ENCODE assay signal across 19 cellular contexts in the genomic region with DNA sequence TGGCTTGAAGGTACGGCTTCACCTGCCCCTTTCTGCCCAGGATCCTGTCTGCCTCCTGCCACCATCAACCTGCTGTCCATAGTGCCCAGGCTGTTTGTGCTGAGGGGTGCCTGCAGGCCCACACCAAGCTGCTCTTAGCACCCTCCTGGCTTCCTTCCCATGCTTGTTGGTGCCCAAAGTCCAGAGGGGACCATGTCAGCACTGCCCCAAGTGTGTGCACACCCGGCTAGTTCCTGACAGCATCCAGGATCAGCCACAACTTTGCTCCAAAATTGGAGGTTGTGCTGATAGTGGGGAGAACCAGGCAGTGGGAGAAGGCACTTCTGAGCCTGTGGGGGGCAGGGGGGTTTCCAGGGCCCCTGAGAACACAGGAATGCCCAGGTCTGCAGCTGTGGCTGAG. TPM values are rescaled to one million over a fixed set of nuclear protein-coding genes. Genes with fewer than 3 reads are reported as not detected.
DNase-seq lines count a peak whose midpoint lies in the region; ATAC-seq, FAIRE-seq and TF ChIP-seq lines count a peak whose summit lies in the region.
"Had no signal": no experiment of that assay in that cellular context is flagged by ENCODE, and none has a peak within 500 bp of the region (broad histone marks: within the 10 kb centered on the region; RNA-seq: fewer than 3 reads in every experiment).

No MANE protein-coding gene starts in this region.

- H2AK5ac ChIP-seq in trophoblast cell (ENCODE audit: low read length), result no peak overlapping the region

- no peak for TF ChIP-seq POLR2A in HepG2 (IDR thresholded peaks at IDR 0.05; ENCODE audit: insufficient read depth in 1 of 2, low read depth in 2 of 2, low read length in 2 of 2)

- H3K9me3 ChIP-seq in HepG2 (ENCODE audit: low read length) (peaks cover 5% of the 10 kb centered on the region; the same call in 1 of the 2 replicates), trophoblast cell (ENCODE audit: insufficient read depth, low read depth, low read length) (peaks cover 17% of the 10 kb centered on the region)
- H3K9me3 ChIP-seq: A549, BE2C had no signal

- H4K20me1 ChIP-seq in HepG2 (ENCODE audit: insufficient read depth, low read length), result no peaks in the 10 kb centered on the region
- H4K20me1 ChIP-seq: BLaER1 had no signal

- H3K27ac ChIP-seq in HepG2 (ENCODE audit: extremely low read length, insufficient read depth, low read length) (no peak overlapping the region), trophoblast cell (ENCODE audit: low read depth, low read length) (no peak overlapping the region)
- H3K27ac ChIP-seq: 22Rv1, A549, BLaER1 had no signal

- no peak overlapping the region for H3K23ac ChIP-seq in trophoblast cell (ENCODE audit: low read length)

- CTCF ChIA-PET in HepG2 (lab: Yijun Ruan, JAX; ENCODE audit: low intra/inter-chr PET ratio, low total read pairs), result no interaction called here

- no peak overlapping the region for H2BK12ac ChIP-seq in trophoblast cell (ENCODE audit: low read length)

- H3K36me3 ChIP-seq in HepG2 (replicated peaks in 1 of 2; ENCODE audit: control insufficient read depth in 1 of 2, insufficient read depth in 2 of 2, low read length in 2 of 2) (peaks cover 6 to 9% of the 10 kb centered on the region in 2 experiments; a peak in 4 of 5 replicates), trophoblast cell (ENCODE audit: control insufficient read depth in 1 of 2, insufficient read depth in 2 of 2, low read length in 2 of 2) (peaks cover 18 to 19% of the 10 kb centered on the region in 2 experiments)

- H4K91ac ChIP-seq in trophoblast cell (ENCODE audit: low read depth, low read length), result no peak overlapping the region

- TF ChIP-seq RAD21 in HepG2 (CRISPR knock-in tag; IDR thresholded peaks at IDR 0.05), result no peak

- H2BK120ac ChIP-seq in trophoblast cell (ENCODE audit: insufficient read depth, low read length, poor library complexity), result no peak overlapping the region

- no peak overlapping the region for H3K14ac ChIP-seq in trophoblast cell (ENCODE audit: low read length)

- H3K4me2 ChIP-seq in HepG2 (ENCODE audit: low read depth, low read length), result no peak overlapping the region
- no peak overlapping the region for H3K4me2 ChIP-seq in trophoblast cell (ENCODE audit: low read length)
- H3K4me2 ChIP-seq: A549, BLaER1 had no signal

- POLR2A ChIA-PET in HepG2 (lab: Yijun Ruan, JAX), result no interaction called here

- H3K79me2 ChIP-seq in HepG2 (ENCODE audit: insufficient read depth, low read length) (no peaks in the 10 kb centered on the region), trophoblast cell (ENCODE audit: control insufficient read depth, insufficient read depth, low read length, poor library complexity) (no peaks in the 10 kb centered on the region)

- H4K12ac ChIP-seq in trophoblast cell (ENCODE audit: low read depth, low read length), result no peak overlapping the region

- H4K8ac ChIP-seq in trophoblast cell (ENCODE audit: low read depth, low read length), result no peak overlapping the region

- no peak overlapping the region for H3K18ac ChIP-seq in trophoblast cell (ENCODE audit: low read length)

- H2AFZ ChIP-seq in HepG2 (ENCODE audit: low read length) (no peak overlapping the region), trophoblast cell (ENCODE audit: insufficient read depth, low read length, poor library complexity) (no peak overlapping the region)

- intact Hi-C loops in HepG2 (cut with micrococcal nuclease; ENCODE audit: unreplicated experiment), result no loop called here

- DNase-seq in HepG2 (ENCODE audit: low spot score) (no peak), omental fat pad (ENCODE audit: low spot score) (no peak), trophoblast cell (no peak), AG20443 (ENCODE audit: low spot score) (no peak), NCI-H2029 treated with DMSO at 0.1 percent for 48 hours (lab: John Stamatoyannopoulos, UW) (no peak)
- DNase-seq: BE2C; C1 segment of cervical spinal cord; CD4-positive, alpha-beta memory T cell; CD4-positive, CD25-positive, alpha-beta regulatory T cell; CD8-positive, alpha-beta memory T cell; COR-L47; DMS79 treated with DMSO at 0.1 percent for 48 hours; GF-D8 had no signal

- no peak for TF ChIP-seq EP300 in HepG2 (IDR thresholded peaks at IDR 0.05; ENCODE audit: low read depth in 2 of 2, low read length in 2 of 2)
- TF ChIP-seq EP300 in HepG2 (CRISPR knock-in tag; IDR thresholded peaks at IDR 0.05; ENCODE audit: borderline replicate concordance), result no peak

- in situ Hi-C loops in HepG2 (cut with HindIII; ENCODE audit: extremely low pct_ligation_motif_present, low pct_unique_long_range_greater_than_20kb), result no loop called here

- H3K4me1 ChIP-seq in HepG2 (ENCODE audit: insufficient read depth, low read length), result peaks cover 18% of the 10 kb centered on the region
- no peaks in the 10 kb centered on the region for H3K4me1 ChIP-seq in trophoblast cell (ENCODE audit: control insufficient read depth in 1 of 2, insufficient read depth in 2 of 2, low read length in 2 of 2)
- H3K4me1 ChIP-seq: A549, BLaER1 had no signal

- TF ChIP-seq CTCF in HepG2 (CRISPR knock-in tag; IDR thresholded peaks at IDR 0.05), result no peak
- TF ChIP-seq CTCF in omental fat pad (IDR thresholded peaks at IDR 0.05), result no peak

- H3K4ac ChIP-seq in trophoblast cell (ENCODE audit: low read depth, low read length), result no peak overlapping the region

- no peak overlapping the region for H2BK5ac ChIP-seq in trophoblast cell (ENCODE audit: low read depth, low read length, poor library complexity)

- no peak for FAIRE-seq in HepG2 (lab: Jason Lieb, UNC)
- FAIRE-seq: A549, GM12891, GM19239 had no signal

- WGBS in HepG2 (ENCODE audit: low lambda C conversion rate), result no CpG with 5 or more reads among the region's 2 CpGs
- WGBS in trophoblast cell (ENCODE audit: extremely low coverage, insufficient coverage, insufficient read length), result no CpG with 5 or more reads among the region's 2 CpGs

- H3K4me3 ChIP-seq in HepG2 (replicated peaks in 1 of 3; ENCODE audit: insufficient read depth in 1 of 3, low read depth in 2 of 3, low read length in 3 of 3), result no peak overlapping the region
- H3K4me3 ChIP-seq in trophoblast cell (ENCODE audit: low read depth, low read length), result peak overlapping the region; percentile 37
- H3K4me3 ChIP-seq: A549, BLaER1 had no signal

- no peaks in the 10 kb centered on the region for H3K79me1 ChIP-seq in trophoblast cell (ENCODE audit: low read length)

- ATAC-seq in HepG2, result peak; percentile 79
- peak; percentile 14 for ATAC-seq in omental fat pad (ENCODE audit: low FRiP score)
- no peak for ATAC-seq in GM21423 (IDR thresholded peaks at IDR 0.05; ENCODE audit: unreplicated experiment)
- ATAC-seq: A549 had no signal

- H3K9ac ChIP-seq in HepG2 (ENCODE audit: insufficient read depth, low read depth, low read length), result no peak overlapping the region
- no peak overlapping the region for H3K9ac ChIP-seq in trophoblast cell (ENCODE audit: low read length)
- H3K9ac ChIP-seq: BLaER1 had no signal

- H3K27me3 ChIP-seq in HepG2 (ENCODE audit: control insufficient read depth in 1 of 2, insufficient read depth in 2 of 2, low read length in 2 of 2), result no peaks in the 10 kb centered on the region; a peak in 1 of 5 replicates
- no peaks in the 10 kb centered on the region for H3K27me3 ChIP-seq in trophoblast cell (ENCODE audit: insufficient read depth, low read length)
- H3K27me3 ChIP-seq: BE2C, BLaER1 had no signal

- no TSS peak for BruUV-seq in HepG2 (replicated peaks; lab: Mats Ljungman, UMichigan)

TF ChIP-seq in HepG2, 621 proteins besides CTCF, POLR2A, EP300 and RAD21 (continues in another document):
- TF ChIP-seq PITX1 (CRISPR knock-in tag; IDR thresholded peaks at IDR 0.05) (no peak), PTBP1 (IDR thresholded peaks at IDR 0.05; ENCODE audit: low read depth, low read length, poor library complexity, severe bottlenecking) (no peak), CCAR2 (optimal IDR thresholded peaks at IDR 0.05; ENCODE audit: low read depth, low read length) (no peak), CBX2 (IDR thresholded peaks at IDR 0.05; ENCODE audit: low read depth, low read length) (no peak), CBX2 (CRISPR knock-in tag; IDR thresholded peaks at IDR 0.05; ENCODE audit: low read depth) (no peak), ZNF766 (CRISPR knock-in tag; IDR thresholded peaks at IDR 0.05; ENCODE audit: borderline replicate concordance) (no peak)
- TF ChIP-seq, protein P1, sequence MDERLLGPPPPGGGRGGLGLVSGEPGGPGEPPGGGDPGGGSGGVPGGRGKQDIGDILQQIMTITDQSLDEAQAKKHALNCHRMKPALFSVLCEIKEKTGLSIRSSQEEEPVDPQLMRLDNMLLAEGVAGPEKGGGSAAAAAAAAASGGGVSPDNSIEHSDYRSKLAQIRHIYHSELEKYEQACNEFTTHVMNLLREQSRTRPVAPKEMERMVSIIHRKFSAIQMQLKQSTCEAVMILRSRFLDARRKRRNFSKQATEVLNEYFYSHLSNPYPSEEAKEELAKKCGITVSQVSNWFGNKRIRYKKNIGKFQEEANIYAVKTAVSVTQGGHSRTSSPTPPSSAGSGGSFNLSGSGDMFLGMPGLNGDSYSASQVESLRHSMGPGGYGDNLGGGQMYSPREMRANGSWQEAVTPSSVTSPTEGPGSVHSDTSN (CRISPR knock-in tag; IDR thresholded peaks at IDR 0.05), result no peak

RNA-seq across cellular contexts. Expression of gene PRPF39, which starts 44.5 kb away (rescaled TPM):
- total RNA-seq in HepG2 (2016; rRNA removed; fragmentation: Illumina TruSeq; extraction: Trizol) (28.8 and 44.2 TPM in 2 replicates), omental fat pad (10 to 100 TPM; 23.1 to 32.2 (median 27.7) TPM)
- 8.5 and 10.2 TPM in 2 replicates for total RNA-seq in HepG2 (2016; cell fraction: cytosol; rRNA removed; fragmentation: Illumina TruSeq; extraction: Trizol; ENCODE audit: low read depth)
- 31.1 and 40.1 TPM in 2 replicates for total RNA-seq in HepG2 (2016; cell fraction: insoluble cytoplasmic fraction; rRNA removed; fragmentation: Illumina TruSeq; extraction: Trizol)
- total RNA-seq in HepG2 (2016; cell fraction: membrane; rRNA removed; fragmentation: Illumina TruSeq; extraction: Trizol), result 10.9 and 11.4 TPM in 2 replicates
- total RNA-seq in HepG2 (2016; cell fraction: nucleus; rRNA removed; fragmentation: Illumina TruSeq; extraction: Trizol), result 78.2 and 85.9 TPM in 2 replicates
- polyA plus RNA-seq in HepG2 (2011; rRNA removed), result 65.0 and 68.0 TPM in 2 replicates
- 10.1 and 10.5 TPM in 2 replicates for polyA plus RNA-seq in HepG2 (2011; cell fraction: cytosol; rRNA removed)
- 138 and 158 TPM in 2 replicates for polyA plus RNA-seq in HepG2 (2011; cell fraction: nucleus; rRNA removed)
- 30.5 and 36.1 TPM in 2 replicates for polyA plus RNA-seq in HepG2 (2012)
- polyA plus RNA-seq in HepG2 (2016; cell fraction: cytosol; fragmentation: Illumina TruSeq; extraction: Trizol; ENCODE audit: low read depth), result 2.5 and 2.8 TPM in 2 replicates
- polyA plus RNA-seq in HepG2 (2016; cell fraction: insoluble cytoplasmic fraction; fragmentation: Illumina TruSeq; extraction: Trizol; ENCODE audit: low read depth), result 21.4 and 23.9 TPM in 2 replicates
- 4.6 and 5.1 TPM in 2 replicates for polyA plus RNA-seq in HepG2 (2016; cell fraction: membrane; fragmentation: Illumina TruSeq; extraction: Trizol; ENCODE audit: low read depth)
- polyA plus RNA-seq in HepG2 (2016; cell fraction: nucleus; fragmentation: Illumina TruSeq; extraction: Trizol; ENCODE audit: insufficient read depth, low read depth), result 169 and 172 TPM in 2 replicates
- polyA minus RNA-seq in HepG2 (2011; rRNA and poly(A)+ RNA removed; ENCODE audit: low replicate concordance), result 48.4 and 56.4 TPM in 2 replicates
- 7.5 and 12.0 TPM in 2 replicates for polyA minus RNA-seq in HepG2 (2011; cell fraction: cytosol; rRNA and poly(A)+ RNA removed)
- polyA minus RNA-seq in HepG2 (2011; cell fraction: nucleus; rRNA and poly(A)+ RNA removed), result 207 and 269 TPM in 2 replicates
- polyA plus RNA-seq in trophoblast cell (2013), result 23.0 and 23.1 TPM in 2 replicates
